8 cellular contexts compared by ENCODE assay signal in genomic region chr1:2556277-2557145, GRCh38. TPM values are rescaled to one million over a fixed set of nuclear protein-coding genes. Genes with fewer than 3 reads are reported as not detected.
DNase-seq lines count a peak whose midpoint lies in the region; ATAC-seq and TF ChIP-seq lines count a peak whose summit lies in the region.

TNFRSF14 (plus strand) TSS chr1:2556371; CDS start chr1:2556665, 294 bp downstream.

- DNase-seq in Caco-2 (peak in 1 of 2 experiments; percentile 33), NB4 (ENCODE audit: low read depth) (peak; percentile 79), erythroblast (lab: John Stamatoyannopoulos, UW) (peak; percentile 72 to 85), transverse colon (peak; percentile 84), GDM1 (lab: John Stamatoyannopoulos, UW) (no peak)
- peak; percentile 31 for DNase-seq in activated CD8-positive, alpha-beta memory T cell treated with anti-CD3 and anti-CD28 coated beads, Interleukin-2, amount 50 U/mL, for 24 hours (ENCODE audit: extremely low read depth)

- H3K4me1 ChIP-seq in Caco-2 (no peaks in the 10 kb centered on the region), neutrophil (ENCODE audit: control insufficient read depth in 1 of 2, insufficient read depth in 1 of 2, low read depth in 1 of 2, low read length in 1 of 2) (peaks cover 42 to 44% of the 10 kb centered on the region in 2 experiments), transverse colon (peaks cover 21 to 49% (median 35%) of the 10 kb centered on the region in 4 donors)

- H3K9me3 Mint-ChIP-seq in Caco-2 (ENCODE audit: unreplicated experiment), result no peaks in the 10 kb centered on the region

- H3K27me3 ChIP-seq in Caco-2 (replicated peaks; ENCODE audit: control insufficient read depth, insufficient read depth, low read length) (no peaks in the 10 kb centered on the region), neutrophil (no peaks in the 10 kb centered on the region), transverse colon (no peaks in the 10 kb centered on the region)

- H3K4me3 ChIP-seq in Caco-2 (ENCODE audit: low read depth, low read length) (peak within 1 kb of the TSS; percentile 2), NB4 (ENCODE audit: low read depth, low read length) (peak within 1 kb of the TSS; percentile 61), neutrophil (ENCODE audit: low read depth in 1 of 2, low read length in 1 of 2) (peak within 1 kb of the TSS; percentile 93 to 98), transverse colon (peak within 1 kb of the TSS; percentile 59 to 78 (median 66))

- peak within 1 kb of the TSS; percentile 75 for H3K4me3 Mint-ChIP-seq in Caco-2 (ENCODE audit: unreplicated experiment)

- peaks cover 2% of the 10 kb centered on the region for H3K27me3 Mint-ChIP-seq in Caco-2 (ENCODE audit: insufficient read depth, unreplicated experiment)

- POLR2A ChIA-PET in Caco-2 (lab: Charles Lee), result no interaction called here

- no peaks in the 10 kb centered on the region for H3K36me3 ChIP-seq in Caco-2 (ENCODE audit: control insufficient read depth, insufficient read depth, low read length)
- peaks cover 42% of the 10 kb centered on the region for H3K36me3 ChIP-seq in neutrophil
- peaks cover 0 to under 1% (median 0%) of the 10 kb centered on the region in 4 donors for H3K36me3 ChIP-seq in transverse colon

- in situ Hi-C loops in transverse colon (cut with MboI; ENCODE audit: low pct_ligation_motif_present in 1 of 4, low pct_unique_long_range_greater_than_20kb in 1 of 4, low sequenced_read_pairs in 3 of 4), result loop anchor here in 1 of 4 donors (25.0 kb wide), 1 partner anchor 144 kb away; the partner anchor contains the start of gene PEX10

- H3K27ac Mint-ChIP-seq in Caco-2 (ENCODE audit: unreplicated experiment), result peak within 1 kb of the TSS; percentile 53

- TF ChIP-seq CTCF in Caco-2 (IDR thresholded peaks at IDR 0.05; ENCODE audit: insufficient read depth in 1 of 2, low read depth in 1 of 2, low read length in 1 of 2, severe bottlenecking in 1 of 2, unreplicated experiment in 1 of 2) (no peak), NB4 (IDR thresholded peaks at IDR 0.05; ENCODE audit: low read depth, low read length) (no peak), neutrophil (IDR thresholded peaks at IDR 0.05) (peak; percentile 61), transverse colon (IDR thresholded peaks at IDR 0.05) (peak in 1 of 5 experiments; percentile 13)

- H3K36me3 Mint-ChIP-seq in Caco-2 (ENCODE audit: insufficient read depth, unreplicated experiment), result no peaks in the 10 kb centered on the region

- intact Hi-C loops in Caco-2 (cut with micrococcal nuclease; ENCODE audit: unreplicated experiment) (no loop called here), transverse colon (cut with DNase I; ENCODE audit: low total_unique reads) (no loop called here)

- TF ChIP-seq POLR2A in NB4 (IDR thresholded peaks at IDR 0.05; ENCODE audit: extremely low read depth, insufficient read length) (no peak), erythroblast (IDR thresholded peaks at IDR 0.05; ENCODE audit: low read length) (peak; percentile 58), transverse colon (IDR thresholded peaks at IDR 0.05) (peak; percentile 46)

- WGBS in transverse colon (ENCODE audit: low coverage in 1 of 2), 2 donors, result 3% methylated on average over 29 of the region's 34 CpGs; no CpG with 5 or more reads in 1 of the 2 donors

- no peak for TF ChIP-seq EP300 in transverse colon (IDR thresholded peaks at IDR 0.05; ENCODE audit: low read depth)

- ATAC-seq in GM21528 (IDR thresholded peaks at IDR 0.05; ENCODE audit: low FRiP score, unreplicated experiment), result peak; percentile 40

- no peaks in the 10 kb centered on the region for H3K9me3 ChIP-seq in Caco-2
- H3K9me3 ChIP-seq in neutrophil, result no peaks in the 10 kb centered on the region
- H3K9me3 ChIP-seq in transverse colon, result no peaks in the 10 kb centered on the region

- CTCF ChIA-PET in Caco-2 (lab: Charles Lee), result interaction anchor here (1.3 kb wide), 1 partner anchor 29 kb away, joined by 3 read pairs; no protein-coding TSS in a partner anchor

- no TSS peak for BruUV-seq in Caco-2 (replicated peaks; lab: Mats Ljungman, UMichigan)

- no peaks in the 10 kb centered on the region for H3K4me1 Mint-ChIP-seq in Caco-2 (ENCODE audit: low read depth, unreplicated experiment)

- peak within 1 kb of the TSS; percentile 99 for H3K27ac ChIP-seq in neutrophil
- H3K27ac ChIP-seq in transverse colon, result peak within 1 kb of the TSS; percentile 93 to 96 (median 94)

RNA-seq across cellular contexts. Expression of gene TNFRSF14, which starts in this region (rescaled TPM):
- total RNA-seq in Caco-2 (2022), result 1.5 and 3.2 TPM in 2 replicates
- 100 to 1,000 TPM; 178 to 758 (median 278) TPM for total RNA-seq in transverse colon

Comparison
In these comparisons a context has a peak if more than half of its experiments do, and no peak if none do; other contexts are left out.
1. RNA of gene TNFRSF14 (total RNA-seq): 178 to 758 TPM in transverse colon; 1.5 to 3.2 TPM in Caco-2; every median in the first group is over 10 times any median in the second.
2. H3K4me3 ChIP-seq: peak in every context shown above with its lines; median percentile 96 in neutrophil; 66 in transverse colon; 61 in NB4; 2 in Caco-2.